30 cellular contexts compared by ENCODE assay signal in genomic region chr11:13875643-13876042, GRCh38.
"Had no signal": no experiment of that assay in that cellular context is flagged by ENCODE, and none has a peak within 500 bp of the region (broad histone marks: within the 10 kb centered on the region; RNA-seq: fewer than 3 reads in every experiment).

No MANE protein-coding gene starts in this region.

- H3K4me3 Mint-ChIP-seq: activated CD4-positive, alpha-beta memory T cell treated with anti-CD3 and anti-CD28 coated beads for 36 hours; activated CD4-positive, alpha-beta T cell treated with anti-CD3 and anti-CD28 coated beads, Interleukin-2, amount 10 ng/mL, durations not matched to agents 24 days and 14 days; activated naive CD4-positive, alpha-beta T cell treated with anti-CD3 and anti-CD28 coated beads, Interleukin-2, amount 50 U/mL, for 24 hours; activated naive CD8-positive, alpha-beta T cell treated with anti-CD3 and anti-CD28 coated beads, Interleukin-2, amount 50 U/mL, for 24 hours; central memory CD8-positive, alpha-beta T cell; dendritic cell treated with granulocyte-macrophage colony-stimulating factor and Interleukin-4, amounts not matched to agents 40 ng/mL and 50 ng/mL, for 4 days; natural killer cell; stimulated activated effector memory CD8-positive, alpha-beta T cell treated with anti-CD3 and anti-CD28 coated beads, Interleukin-12 subunit alpha, Interleukin-12 subunit beta, amount 100 ng/mL, for 72 hours; stimulated activated naive CD8-positive, alpha-beta T cell treated with anti-CD3 and anti-CD28 coated beads, Interleukin-15, Interleukin-2, amounts not matched to agents 100 ng/mL and 50 ng/mL, for 24 hours had no signal

- FAIRE-seq: small intestine had no signal

- H3K27me3 ChIP-seq: breast epithelium, ovary, upper lobe of left lung had no signal

- H3K27ac Mint-ChIP-seq: activated CD4-positive, alpha-beta memory T cell treated with anti-CD3 and anti-CD28 coated beads for 36 hours; activated CD4-positive, alpha-beta T cell treated with anti-CD3 and anti-CD28 coated beads, Interleukin-2, amount 10 ng/mL, durations not matched to agents 24 days and 14 days; activated naive CD4-positive, alpha-beta T cell treated with anti-CD3 and anti-CD28 coated beads, Interleukin-2, amount 50 U/mL, for 24 hours; activated naive CD8-positive, alpha-beta T cell treated with anti-CD3 and anti-CD28 coated beads, Interleukin-2, amount 50 U/mL, for 24 hours; activated T-helper 2 cell treated with anti-CD3 and anti-CD28 coated beads, Interferon-gamma antibody, Interleukin-2, Interleukin-4, amounts not matched to agents 10 μg/mL and 5 μg/mL and 100 μg/mL, durations not matched to agents 14 hours and 24 hours and 36 hours; dendritic cell treated with granulocyte-macrophage colony-stimulating factor and Interleukin-4, amounts not matched to agents 40 ng/mL and 50 ng/mL, for 4 days; natural killer cell; stimulated activated effector memory CD8-positive, alpha-beta T cell treated with anti-CD3 and anti-CD28 coated beads, Interleukin-12 subunit alpha, Interleukin-12 subunit beta, amount 100 ng/mL, for 72 hours; stimulated activated naive CD8-positive, alpha-beta T cell treated with anti-CD3 and anti-CD28 coated beads, Interleukin-15, Interleukin-2, amounts not matched to agents 100 ng/mL and 50 ng/mL, for 24 hours had no signal

- H3K4me3 ChIP-seq: breast epithelium, esophagus muscularis mucosa, heart right ventricle, left ventricle myocardium inferior, lung, ovary, prostate gland, upper lobe of left lung had no signal

- ATAC-seq: activated CD4-positive, CD25-positive, alpha-beta regulatory T cell treated with anti-CD3 and anti-CD28 coated beads, Interleukin-2, amount 50 U/mL, for 24 hours; activated naive CD8-positive, alpha-beta T cell treated with anti-CD3 and anti-CD28 coated beads, Interleukin-2, amount 50 U/mL, for 24 hours; foreskin keratinocyte; heart right ventricle; natural killer cell; sciatic nerve; stimulated activated effector memory CD8-positive, alpha-beta T cell treated with anti-CD3 and anti-CD28 coated beads, Interleukin-12 subunit alpha, Interleukin-12 subunit beta, amount 100 ng/mL, for 72 hours had no signal

- H3K9me3 Mint-ChIP-seq: activated naive CD4-positive, alpha-beta T cell treated with anti-CD3 and anti-CD28 coated beads, Interleukin-2, amount 50 U/mL, for 24 hours; activated naive CD8-positive, alpha-beta T cell treated with anti-CD3 and anti-CD28 coated beads, Interleukin-2, amount 50 U/mL, for 24 hours; activated T-helper 2 cell treated with anti-CD3 and anti-CD28 coated beads, Interferon-gamma antibody, Interleukin-2, Interleukin-4, amounts not matched to agents 10 μg/mL and 5 μg/mL and 100 μg/mL, durations not matched to agents 14 hours and 24 hours and 36 hours; central memory CD8-positive, alpha-beta T cell; dendritic cell treated with granulocyte-macrophage colony-stimulating factor and Interleukin-4, amounts not matched to agents 40 ng/mL and 50 ng/mL, for 4 days; natural killer cell; stimulated activated effector memory CD8-positive, alpha-beta T cell treated with anti-CD3 and anti-CD28 coated beads, Interleukin-12 subunit alpha, Interleukin-12 subunit beta, amount 100 ng/mL, for 72 hours had no signal

- H3K27ac ChIP-seq: breast epithelium, esophagus muscularis mucosa, foreskin keratinocyte, heart right ventricle, left ventricle myocardium inferior, ovary, prostate gland, upper lobe of left lung, WERI-Rb-1 had no signal

- H3K27me3 Mint-ChIP-seq: activated CD4-positive, alpha-beta memory T cell treated with anti-CD3 and anti-CD28 coated beads for 36 hours; activated CD4-positive, alpha-beta T cell treated with anti-CD3 and anti-CD28 coated beads, Interleukin-2, amount 10 ng/mL, durations not matched to agents 24 days and 14 days; activated naive CD4-positive, alpha-beta T cell treated with anti-CD3 and anti-CD28 coated beads, Interleukin-2, amount 50 U/mL, for 24 hours; activated naive CD8-positive, alpha-beta T cell treated with anti-CD3 and anti-CD28 coated beads, Interleukin-2, amount 50 U/mL, for 24 hours; central memory CD8-positive, alpha-beta T cell; stimulated activated naive CD8-positive, alpha-beta T cell treated with anti-CD3 and anti-CD28 coated beads, Interleukin-15, Interleukin-2, amounts not matched to agents 100 ng/mL and 50 ng/mL, for 24 hours had no signal

- DNase-seq: activated CD4-positive, alpha-beta memory T cell treated with anti-CD3 and anti-CD28 coated beads for 36 hours; activated CD4-positive, alpha-beta T cell treated with anti-CD3 and anti-CD28 coated beads, Interleukin-2, amount 10 ng/mL, durations not matched to agents 24 days and 14 days; activated naive CD8-positive, alpha-beta T cell treated with anti-CD3 and anti-CD28 coated beads, Interleukin-2, amount 50 U/mL, for 24 hours; activated T-cell treated with anti-CD3 and anti-CD28 coated beads, Interleukin-2, amount 50 U/mL, for 48 hours; amygdala; effector CD4-positive, alpha-beta T cell; foreskin keratinocyte; heart right ventricle; left ventricle myocardium inferior; mesendoderm; natural killer cell; ovary; retina; small intestine; stimulated activated CD4-positive, alpha-beta T cell treated with anti-CD3 and anti-CD28 coated beads, Interleukin-4, amount 100 ng/mL, for 24 hours; T-helper 9 cell; upper lobe of left lung; WERI-Rb-1 had no signal

- H3K36me3 ChIP-seq: breast epithelium, esophagus muscularis mucosa, heart right ventricle, left ventricle myocardium inferior, ovary, prostate gland, upper lobe of left lung, WERI-Rb-1 had no signal

- H3K9me3 ChIP-seq: breast epithelium, esophagus muscularis mucosa, heart right ventricle, left ventricle myocardium inferior, ovary, prostate gland, upper lobe of left lung had no signal

- H3K36me3 Mint-ChIP-seq: activated CD4-positive, alpha-beta memory T cell treated with anti-CD3 and anti-CD28 coated beads for 36 hours; natural killer cell; stimulated activated effector memory CD8-positive, alpha-beta T cell treated with anti-CD3 and anti-CD28 coated beads, Interleukin-12 subunit alpha, Interleukin-12 subunit beta, amount 100 ng/mL, for 72 hours had no signal

- H3K4me1 ChIP-seq: breast epithelium, foreskin keratinocyte had no signal
